Comparison of ENCODE assay signal across 7 cellular contexts in genomic region chr12:93509506-93509905, GRCh38.
"Had no signal": no experiment of that assay in that cellular context is flagged by ENCODE, and none has a peak within 500 bp of the region (broad histone marks: within the 10 kb centered on the region; RNA-seq: fewer than 3 reads in every experiment).

No MANE protein-coding gene starts in this region.

- H3K4me3 ChIP-seq: GM12878 had no signal

- DNase-seq: GDM1, GF-D8 had no signal

- FAIRE-seq: G401.6, GM12878, GM12891, GM18507, GM19239 had no signal

- ATAC-seq: GM12878 had no signal
